ENCODE assay signal across 8 cellular contexts in genomic region chr22:24247564-24248344, GRCh38. TPM values are rescaled to one million over a fixed set of nuclear protein-coding genes. Genes with fewer than 3 reads are reported as not detected.
A peak's percentile ranks its signal among the peaks of the same experiment; 100 is the strongest.
DNase-seq lines count a peak whose midpoint lies in the region; ATAC-seq and TF ChIP-seq lines count a peak whose summit lies in the region.

No MANE protein-coding gene starts in this region.

- H3T11ph ChIP-seq in H9 (ENCODE audit: low read length): no peak overlapping the region

- H3K27me3 ChIP-seq in H9 (ENCODE audit: insufficient read depth, low read length) (no peaks in the 10 kb centered on the region), PC-3 (ENCODE audit: low read length) (no peaks in the 10 kb centered on the region), neural progenitor cell (no peaks in the 10 kb centered on the region), tibial artery (no peaks in the 10 kb centered on the region)

- H2BK5ac ChIP-seq in H9 (ENCODE audit: insufficient read length, low read length): no peak overlapping the region

- H3K4me1 ChIP-seq in H9 (ENCODE audit: insufficient read depth, low read length): no peaks in the 10 kb centered on the region
- H3K4me1 ChIP-seq in PC-3 (ENCODE audit: insufficient read depth, low read length): peaks cover 6% of the 10 kb centered on the region
- H3K4me1 ChIP-seq in neural progenitor cell: peaks cover 7% of the 10 kb centered on the region
- peaks cover 0 to 52% (median 41%) of the 10 kb centered on the region in 4 donors for H3K4me1 ChIP-seq in tibial artery

- no peak overlapping the region for H2BK120ac ChIP-seq in H9 (ENCODE audit: low read depth, low read length, poor library complexity, severe bottlenecking)

- intact Hi-C loops in PC-3 (cut with micrococcal nuclease) (loop anchor here (2.0 to 5.0 kb wide), 2 partner anchors 40 to 59 kb away; no protein-coding TSS in a partner anchor), tibial artery (cut with DNase I; ENCODE audit: low total_unique reads) (loop anchor here (1.0 kb wide), 1 partner anchor 61 kb away; no protein-coding TSS in a partner anchor)

- H4K20me1 ChIP-seq in H9 (ENCODE audit: control insufficient read depth, insufficient read depth, insufficient read length) (no peaks in the 10 kb centered on the region), PC-3 (ENCODE audit: low read length) (no peaks in the 10 kb centered on the region), neural progenitor cell (ENCODE audit: low read depth) (no peaks in the 10 kb centered on the region)

- ATAC-seq in PC-3: peak; percentile 99
- peak; percentile 70 for ATAC-seq in activated T-helper 17 cell treated with anti-CD3 and anti-CD28 coated beads, Interleukin-2, amount 50 U/mL, for 72 hours (replicated peaks)
- ATAC-seq in GM19351 (IDR thresholded peaks at IDR 0.05; ENCODE audit: unreplicated experiment): no peak

- peaks cover 12 to 20% of the 10 kb centered on the region in 2 experiments for H3K4me1 Mint-ChIP-seq in H9
- peaks cover 12% of the 10 kb centered on the region for H3K4me1 Mint-ChIP-seq in activated T-helper 17 cell treated with anti-CD3 and anti-CD28 coated beads, Interleukin-2, amount 50 U/mL, for 72 hours
- H3K4me1 Mint-ChIP-seq in neural progenitor cell: peaks cover 13% of the 10 kb centered on the region

- H3K18ac ChIP-seq in H9 (ENCODE audit: insufficient read length, low read depth, low read length): no peak overlapping the region

- no peak overlapping the region for H2BK15ac ChIP-seq in H9 (ENCODE audit: low read depth, low read length)

- no peak overlapping the region for H3K56ac ChIP-seq in H9 (ENCODE audit: insufficient read length, low read depth, low read length)

- no peaks in the 10 kb centered on the region for H3K9me3 ChIP-seq in H9 (ENCODE audit: control insufficient read depth, low read depth, low read length)
- H3K9me3 ChIP-seq in PC-3 (ENCODE audit: low read length): no peaks in the 10 kb centered on the region
- H3K9me3 ChIP-seq in neural progenitor cell (ENCODE audit: low read depth): no peaks in the 10 kb centered on the region
- no peaks in the 10 kb centered on the region for H3K9me3 ChIP-seq in tibial artery

- CTCF ChIA-PET in PC-3 (lab: Charles Lee): interaction anchor here (1.0 kb wide), 2 partner anchors 57 to 59 kb away, joined by 6 to 9 read pairs; no protein-coding TSS in a partner anchor

- H3K23ac ChIP-seq in H9 (ENCODE audit: insufficient read length, low read depth, low read length): no peak overlapping the region

- H4K91ac ChIP-seq in H9 (ENCODE audit: insufficient read length, low read depth, low read length): no peak overlapping the region

- no peak overlapping the region for H3K4me3 Mint-ChIP-seq in H9
- H3K4me3 Mint-ChIP-seq in activated T-helper 17 cell treated with anti-CD3 and anti-CD28 coated beads, Interleukin-2, amount 50 U/mL, for 72 hours: no peak overlapping the region
- no peak overlapping the region for H3K4me3 Mint-ChIP-seq in neural progenitor cell

- no peak overlapping the region for H3K9ac ChIP-seq in H9 (ENCODE audit: extremely low read depth, insufficient read length, low read length)
- 0 out of 2 replicates have a peak overlapping the region, but pooled peaks have one; percentile 21 for H3K9ac ChIP-seq in PC-3 (ENCODE audit: low read length)
- no peak overlapping the region for H3K9ac ChIP-seq in neural progenitor cell

- no CpG with 5 or more reads among the region's 23 CpGs for WGBS in H9 (ENCODE audit: extremely low coverage, insufficient read length, low lambda C conversion rate)

- no peaks in the 10 kb centered on the region for H3K9me2 ChIP-seq in PC-3 (replicated peaks; ENCODE audit: low read length)

- no peak overlapping the region for H3K27ac ChIP-seq in H9 (ENCODE audit: insufficient read length, low read depth, low read length)
- no peak overlapping the region for H3K27ac ChIP-seq in PC-3 (ENCODE audit: low read length)
- H3K27ac ChIP-seq in neural progenitor cell: no peak overlapping the region
- H3K27ac ChIP-seq in tibial artery: peak overlapping the region; percentile 90 to 92

- BruUV-seq in PC-3 (replicated peaks; lab: Mats Ljungman, UMichigan): no TSS peak

- DNase-seq in CD1c-positive myeloid dendritic cell (ENCODE audit: extremely low spot score) (peak; percentile 84), H9 (peak; percentile 91), PC-3 (peak; percentile 79), fibroblast of villous mesenchyme (ENCODE audit: low read depth) (peak; percentile 98), neural progenitor cell (ENCODE audit: low spot score) (peak; percentile 89), tibial artery (peak; percentile 97 to 99)

- no peak overlapping the region for H2BK20ac ChIP-seq in H9 (ENCODE audit: low read depth, low read length, poor library complexity, severe bottlenecking)

- POLR2A ChIA-PET in PC-3 (lab: Charles Lee; ENCODE audit: unreplicated experiment): no interaction called here

- no peaks in the 10 kb centered on the region for H3K79me2 ChIP-seq in H9 (ENCODE audit: insufficient read depth, low read length)
- H3K79me2 ChIP-seq in PC-3 (ENCODE audit: low read length): no peaks in the 10 kb centered on the region
- no peaks in the 10 kb centered on the region for H3K79me2 ChIP-seq in neural progenitor cell (ENCODE audit: low read depth)

- H3F3A ChIP-seq in PC-3 (ENCODE audit: low read length, unreplicated experiment) (no peaks in the 10 kb centered on the region), neural progenitor cell (ENCODE audit: low read depth) (no peaks in the 10 kb centered on the region)

- no peaks in the 10 kb centered on the region for H3K79me1 ChIP-seq in H9 (ENCODE audit: insufficient read depth, low read depth, low read length, poor library complexity, severe bottlenecking)

- TF ChIP-seq CTCF in H9 (conservative IDR thresholded peaks at IDR 0.05) (peak; percentile 86), PC-3 (conservative IDR thresholded peaks at IDR 0.05; ENCODE audit: low read depth, low read length) (peak; percentile 69), fibroblast of villous mesenchyme (IDR thresholded peaks at IDR 0.05; ENCODE audit: insufficient read depth, low read depth, low read length) (peak; percentile 86), neural progenitor cell (IDR thresholded peaks at IDR 0.05) (peak; percentile 84), tibial artery (IDR thresholded peaks at IDR 0.05) (peak; percentile 84 to 99)

- H3K4me2 ChIP-seq in H9 (ENCODE audit: insufficient read depth, insufficient read length, low read length) (no peak overlapping the region), PC-3 (ENCODE audit: low read length) (peak overlapping the region; percentile 60), neural progenitor cell (no peak overlapping the region)

- H3K14ac ChIP-seq in H9 (ENCODE audit: insufficient read depth, low read length): no peak overlapping the region

- H3K27ac Mint-ChIP-seq in H9 (peak overlapping the region in 1 of 3 experiments; percentile 53; a peak in 2 of 7 replicates), neural progenitor cell (no peak overlapping the region)
- H3K27ac Mint-ChIP-seq in activated T-helper 17 cell treated with anti-CD3 and anti-CD28 coated beads, Interleukin-2, amount 50 U/mL, for 72 hours: no peak overlapping the region

- no peak overlapping the region for H4K5ac ChIP-seq in H9 (ENCODE audit: insufficient read length, low read depth, low read length)

- H2AK5ac ChIP-seq in H9 (ENCODE audit: insufficient read length, low read length): no peak overlapping the region

- H3K36me3 Mint-ChIP-seq in H9 (ENCODE audit: insufficient read depth in 1 of 3, low read depth in 3 of 3) (no peaks in the 10 kb centered on the region), neural progenitor cell (no peaks in the 10 kb centered on the region)
- no peaks in the 10 kb centered on the region for H3K36me3 Mint-ChIP-seq in activated T-helper 17 cell treated with anti-CD3 and anti-CD28 coated beads, Interleukin-2, amount 50 U/mL, for 72 hours (ENCODE audit: low read depth)

- H3K23me2 ChIP-seq in H9 (ENCODE audit: insufficient read length, low read depth, low read length, poor library complexity, severe bottlenecking): no peaks in the 10 kb centered on the region

- H3K27me3 Mint-ChIP-seq in H9 (ENCODE audit: low read depth) (no peaks in the 10 kb centered on the region), neural progenitor cell (ENCODE audit: insufficient read depth, low read depth) (peaks cover 2% of the 10 kb centered on the region)
- no peaks in the 10 kb centered on the region for H3K27me3 Mint-ChIP-seq in activated T-helper 17 cell treated with anti-CD3 and anti-CD28 coated beads, Interleukin-2, amount 50 U/mL, for 72 hours

- H2AFZ ChIP-seq in H9 (ENCODE audit: low read length): no peak overlapping the region
- peak overlapping the region; percentile 74; the same call in 1 of the 2 replicates for H2AFZ ChIP-seq in PC-3 (ENCODE audit: low read length)
- H2AFZ ChIP-seq in neural progenitor cell (replicated peaks): peak overlapping the region; percentile 78

- H3K36me3 ChIP-seq in PC-3 (ENCODE audit: low read depth, low read length): no peaks in the 10 kb centered on the region
- H3K36me3 ChIP-seq in neural progenitor cell: no peaks in the 10 kb centered on the region
- no peaks in the 10 kb centered on the region for H3K36me3 ChIP-seq in tibial artery

- H3K9me3 Mint-ChIP-seq in H9 (no peaks in the 10 kb centered on the region), neural progenitor cell (no peaks in the 10 kb centered on the region)
- no peaks in the 10 kb centered on the region for H3K9me3 Mint-ChIP-seq in activated T-helper 17 cell treated with anti-CD3 and anti-CD28 coated beads, Interleukin-2, amount 50 U/mL, for 72 hours

- H4K8ac ChIP-seq in H9 (replicated peaks; ENCODE audit: insufficient read length, low read depth, low read length): no peak overlapping the region

- H2BK12ac ChIP-seq in H9 (ENCODE audit: insufficient read length, low read depth, low read length): no peak overlapping the region

- H3K4me3 ChIP-seq in PC-3 (ENCODE audit: low read length) (no peak overlapping the region), fibroblast of villous mesenchyme (ENCODE audit: low read depth, low read length) (no peak overlapping the region), neural progenitor cell (no peak overlapping the region), tibial artery (no peak overlapping the region)

- no peak overlapping the region for H3K4ac ChIP-seq in H9 (ENCODE audit: low read depth, low read length)

RNA-seq across cellular contexts. Expression of gene GGT5, which starts 2.9 kb away (rescaled TPM):
- total RNA-seq in H9 (2021) (0.20 TPM in 2 replicates), PC-3 (2014; rRNA removed) (0.04 and 0.12 TPM in 2 replicates), fibroblast of villous mesenchyme (0.97 and 2.2 TPM in 2 replicates), neural progenitor cell (ENCODE audit: low replicate concordance) (not detected in 2 replicates)
- total RNA-seq in activated T-helper 17 cell treated with anti-CD3 and anti-CD28 coated beads, Interleukin-2, amount 50 U/mL, for 72 hours: under 1 TPM in 1 of 2 donors, not detected in 1; 0.19 TPM

RNA-seq across cellular contexts. Expression of gene SPECC1L, which starts 22.9 kb away (rescaled TPM):
- total RNA-seq in H9 (2021) (54.2 and 57.1 TPM in 2 replicates), PC-3 (2014; rRNA removed) (14.1 and 15.1 TPM in 2 replicates), fibroblast of villous mesenchyme (30.3 and 40.2 TPM in 2 replicates), neural progenitor cell (ENCODE audit: low replicate concordance) (35.8 and 48.9 TPM in 2 replicates)
- total RNA-seq in activated T-helper 17 cell treated with anti-CD3 and anti-CD28 coated beads, Interleukin-2, amount 50 U/mL, for 72 hours: 10 to 100 TPM; 25.7 to 42.2 TPM

Comparison
In these comparisons a context has a peak if more than half of its experiments do, and no peak if none do; other contexts are left out.
1. H3K27ac ChIP-seq: peak in tibial artery (2 of 2); none in H9 (single experiment), PC-3 (single experiment) and neural progenitor cell (single experiment).
2. Peak in every context shown above with its lines, with median percentiles within 50 percentile points of each other: DNase-seq and CTCF ChIP-seq.